1 cellular context compared by ENCODE assay signal in genomic region chr16:397736-398332, GRCh38.
A peak's percentile ranks its signal among the peaks of the same experiment; 100 is the strongest.
TF ChIP-seq lines count a peak whose summit lies in the region.

No MANE protein-coding gene starts in this region.

TF ChIP-seq in A549, 52 proteins besides CTCF, POLR2A, EP300 and RAD21:
- TF ChIP-seq PBX3 (IDR thresholded peaks at IDR 0.05) (peak; percentile 54), RNF2 (IDR thresholded peaks at IDR 0.05; ENCODE audit: borderline replicate concordance, low read depth) (no peak)
